8 cellular contexts compared by ENCODE assay signal in genomic region chr5:31531888-31532710, GRCh38. TPM values are rescaled to one million over a fixed set of nuclear protein-coding genes. Genes with fewer than 3 reads are reported as not detected.
DNase-seq lines count a peak whose midpoint lies in the region; ATAC-seq, FAIRE-seq and TF ChIP-seq lines count a peak whose summit lies in the region.

C5orf22 (plus strand) TSS chr5:31532301; CDS start chr5:31532393, 92 bp downstream.
DROSHA (minus strand) TSS chr5:31532093; CDS start chr5:31529059, 3,034 bp downstream.

- intact Hi-C loops in gastrocnemius medialis (cut with DNase I; ENCODE audit: low total_unique reads) = loop anchor here (2.0 to 5.0 kb wide), 3 partner anchors 560 to 1055 kb away; partner anchors contain the start of genes GOLPH3 and SUB1

- H3K27ac Mint-ChIP-seq in brain = peak within 1 kb of the TSS; percentile 95 to 100 (median 97)

- peaks cover 16% of the 10 kb centered on the region for H3K27me3 Mint-ChIP-seq in brain

- H3K9me3 Mint-ChIP-seq in brain = no peaks in the 10 kb centered on the region

- in situ Hi-C loops in gastrocnemius medialis (cut with MboI; ENCODE audit: low sequenced_read_pairs in 4 of 4) = loop anchor here in 3 of 4 donors (25.0 kb wide), 3 partner anchors 855 to 1905 kb away; partner anchors contain the start of genes SUB1 (in 1 of the 3) and TARS1 (in 1 of the 3)

- H3K9me3 ChIP-seq in iPS DF 6.9 (ENCODE audit: control insufficient read depth, insufficient read depth, low read length) (no peaks in the 10 kb centered on the region), gastrocnemius medialis (no peaks in the 10 kb centered on the region)

- H3K4me3 ChIP-seq in iPS DF 6.9 (ENCODE audit: low read length) (peak within 1 kb of the TSS; percentile 91), gastrocnemius medialis (peak within 1 kb of the TSS; percentile 76 to 97 (median 86))

- ATAC-seq in GM18520 (IDR thresholded peaks at IDR 0.05; ENCODE audit: unreplicated experiment) (peak; percentile 92), HG03064 (IDR thresholded peaks at IDR 0.05; ENCODE audit: low read depth, unreplicated experiment) (peak; percentile 92), gastrocnemius medialis (peak; percentile 99 to 100)

- FAIRE-seq in TTC549 (lab: Jason Lieb, UNC) = peak; percentile 80

- H3K36me3 ChIP-seq in iPS DF 6.9 (ENCODE audit: control insufficient read depth, insufficient read depth, low read length) (peaks cover 12% of the 10 kb centered on the region; the same call in 1 of the 2 replicates), gastrocnemius medialis (peaks cover 0 to 54% of the 10 kb centered on the region in 2 donors)

- peaks cover 60% of the 10 kb centered on the region for H3K4me1 Mint-ChIP-seq in brain

- TF ChIP-seq CTCF in brain (conservative IDR thresholded peaks at IDR 0.05) (peak in 1 of 2 experiments; percentile 18), gastrocnemius medialis (IDR thresholded peaks at IDR 0.05 in 4 of 5, conservative IDR thresholded peaks at IDR 0.05 in 1 of 5) (peak in 2 of 5 experiments; percentile 12)

- H3K27ac ChIP-seq in iPS DF 6.9 (ENCODE audit: low read length) (no peak within 1 kb of the TSS), gastrocnemius medialis (peak within 1 kb of the TSS; percentile 66 to 92 (median 90))

- no CpG with 5 or more reads among the region's 58 CpGs for WGBS in iPS DF 6.9 (ENCODE audit: insufficient coverage, insufficient read length)

- DNase-seq in A172 (ENCODE audit: low spot score) (peak; percentile 96), NCI-H2107 treated with DMSO at 0.1 percent for 48 hours (lab: John Stamatoyannopoulos, UW; ENCODE audit: unreplicated experiment) (peak; percentile 95), iPS DF 6.9 (ENCODE audit: low read depth, low spot score) (peak; percentile 86), gastrocnemius medialis (peak; percentile 95)

- H3K4me1 ChIP-seq in iPS DF 6.9 (ENCODE audit: control insufficient read depth, insufficient read depth, low read length) = no peaks in the 10 kb centered on the region
- H3K4me1 ChIP-seq in gastrocnemius medialis = peaks cover 21 to 34% of the 10 kb centered on the region in 2 donors

- H3K4me3 Mint-ChIP-seq in brain = peak within 1 kb of the TSS; percentile 98 to 100 (median 99)

- TF ChIP-seq POLR2A in gastrocnemius medialis (IDR thresholded peaks at IDR 0.05) = peak; percentile 64 to 76

- H3K27me3 ChIP-seq in iPS DF 6.9 (ENCODE audit: control insufficient read depth, insufficient read depth, low read length) (no peaks in the 10 kb centered on the region), gastrocnemius medialis (no peaks in the 10 kb centered on the region)

- H3K36me3 Mint-ChIP-seq in brain = peaks cover 58% of the 10 kb centered on the region

RNA-seq across cellular contexts. Expression of gene C5orf22, which starts in this region (rescaled TPM):
- total RNA-seq in A172 (2014; rRNA removed; shearing (Covaris generic)) = 30.6 and 41.4 TPM in 2 replicates
- 13.3 TPM for polyA plus RNA-seq in brain (ENCODE audit: insufficient read depth, low read depth, low replicate concordance)
- 10 to 100 TPM; 24.1 to 27.0 (median 25.2) TPM for total RNA-seq in gastrocnemius medialis

RNA-seq across cellular contexts. Expression of gene DROSHA, which starts in this region (rescaled TPM):
- total RNA-seq in A172 (2014; rRNA removed; shearing (Covaris generic)) = 36.8 and 47.8 TPM in 2 replicates
- 52.8 TPM for polyA plus RNA-seq in brain (ENCODE audit: insufficient read depth, low read depth, low replicate concordance)
- total RNA-seq in gastrocnemius medialis = 10 to 100 TPM in 3 of 4 donors, 1 to 10 TPM in 1; 9.2 to 28.8 (median 28.4) TPM
